ENCODE assay signal across 1 cellular context in genomic region chr1:205710201-205711062, GRCh38.
TF ChIP-seq lines count a peak whose summit lies in the region.

No MANE protein-coding gene starts in this region.

TF ChIP-seq in HepG2, 621 proteins besides CTCF, POLR2A, EP300 and RAD21 (continued from another document and continues in another):
- no peak for TF ChIP-seq HINFP (CRISPR knock-in tag; IDR thresholded peaks at IDR 0.05; ENCODE audit: low read depth)
- peak; percentile 67 for TF ChIP-seq RARA (CRISPR knock-in tag; IDR thresholded peaks at IDR 0.05)
- no peak; the same call in 1 of the 2 replicates for TF ChIP-seq ZNF317 (CRISPR knock-in tag; IDR thresholded peaks at IDR 0.05)
- TF ChIP-seq E2F2 (CRISPR knock-in tag; IDR thresholded peaks at IDR 0.05; ENCODE audit: borderline replicate concordance): no peak
- TF ChIP-seq GLI4 (CRISPR knock-in tag; IDR thresholded peaks at IDR 0.05; ENCODE audit: borderline replicate concordance): no peak
- 0 out of 2 replicates have a peak, but pooled peaks have one; percentile 16 for TF ChIP-seq HMG20A (CRISPR knock-in tag; IDR thresholded peaks at IDR 0.05; ENCODE audit: borderline replicate concordance)
- TF ChIP-seq ZNF7 (CRISPR knock-in tag; IDR thresholded peaks at IDR 0.05): no peak
- 0 out of 2 replicates have a peak, but pooled peaks have one; percentile 42 for TF ChIP-seq DPF2 (CRISPR knock-in tag; IDR thresholded peaks at IDR 0.05; ENCODE audit: borderline replicate concordance, low read depth)
- TF ChIP-seq ZNF335 (CRISPR knock-in tag; IDR thresholded peaks at IDR 0.05): no peak
- no peak for TF ChIP-seq DRAP1 (CRISPR knock-in tag; IDR thresholded peaks at IDR 0.05)
- no peak for TF ChIP-seq ZNF616 (CRISPR knock-in tag; IDR thresholded peaks at IDR 0.05; ENCODE audit: low read depth)
- TF ChIP-seq PAXIP1 (CRISPR knock-in tag; conservative IDR thresholded peaks at IDR 0.05): peak; percentile 51; the same call in 1 of the 2 replicates
- no peak for TF ChIP-seq REST (IDR thresholded peaks at IDR 0.05; ENCODE audit: borderline replicate concordance in 1 of 2, low read depth in 1 of 2, low read length in 2 of 2)
- 0 out of 2 replicates have a peak, but pooled peaks have one; percentile 19 for TF ChIP-seq PPARG (CRISPR knock-in tag; conservative IDR thresholded peaks at IDR 0.05)
- no peak for TF ChIP-seq HNRNPLL (IDR thresholded peaks at IDR 0.05; ENCODE audit: low read depth, low read length, poor library complexity, severe bottlenecking)
- TF ChIP-seq RFX1 (IDR thresholded peaks at IDR 0.05): no peak
- no peak for TF ChIP-seq ZNF660 (CRISPR knock-in tag; IDR thresholded peaks at IDR 0.05; ENCODE audit: borderline replicate concordance, low read depth)
- no peak for TF ChIP-seq ETS1 (CRISPR knock-in tag; IDR thresholded peaks at IDR 0.05)
- peak; percentile 21; the same call in 1 of the 2 replicates for TF ChIP-seq FOXA3 (CRISPR knock-in tag; IDR thresholded peaks at IDR 0.05)
- TF ChIP-seq ESRRA (CRISPR knock-in tag; IDR thresholded peaks at IDR 0.05; ENCODE audit: low read depth): no peak
- no peak for TF ChIP-seq ZNF136 (CRISPR knock-in tag; IDR thresholded peaks at IDR 0.05; ENCODE audit: low read depth)
- no peak for TF ChIP-seq ZSCAN30 (CRISPR knock-in tag; IDR thresholded peaks at IDR 0.05)
- TF ChIP-seq SIN3A (IDR thresholded peaks at IDR 0.05; ENCODE audit: borderline replicate concordance, low read depth, low read length): no peak
- TF ChIP-seq ZBTB7B (CRISPR knock-in tag; IDR thresholded peaks at IDR 0.05): 0 out of 2 replicates have a peak, but pooled peaks have one; percentile 20
- no peak for TF ChIP-seq MED13 (CRISPR knock-in tag; IDR thresholded peaks at IDR 0.05)
- no peak for TF ChIP-seq ZNF510 (CRISPR knock-in tag; IDR thresholded peaks at IDR 0.05; ENCODE audit: low read depth)
- no peak for TF ChIP-seq ATF7 (IDR thresholded peaks at IDR 0.05)
- no peak for TF ChIP-seq ATF7 (CRISPR knock-in tag; IDR thresholded peaks at IDR 0.05)
- TF ChIP-seq CC2D1A (CRISPR knock-in tag; IDR thresholded peaks at IDR 0.05): no peak
- TF ChIP-seq ZNF430 (CRISPR knock-in tag; IDR thresholded peaks at IDR 0.05): 0 out of 2 replicates have a peak, but pooled peaks have one; percentile 20
- TF ChIP-seq PCBP1 (IDR thresholded peaks at IDR 0.05; ENCODE audit: borderline replicate concordance, low read depth, low read length): no peak
- TF ChIP-seq ZBTB1 (CRISPR knock-in tag; IDR thresholded peaks at IDR 0.05; ENCODE audit: borderline replicate concordance): no peak
- TF ChIP-seq KDM4B (CRISPR knock-in tag; IDR thresholded peaks at IDR 0.05): no peak
- TF ChIP-seq ZNF446 (CRISPR knock-in tag; IDR thresholded peaks at IDR 0.05): no peak
- TF ChIP-seq CENPT (CRISPR knock-in tag; IDR thresholded peaks at IDR 0.05; ENCODE audit: low read depth): no peak
- no peak for TF ChIP-seq PRDM15 (CRISPR knock-in tag; IDR thresholded peaks at IDR 0.05)
- TF ChIP-seq HDAC1 (CRISPR knock-in tag; IDR thresholded peaks at IDR 0.05): no peak
- TF ChIP-seq IRX3 (CRISPR knock-in tag; IDR thresholded peaks at IDR 0.05; ENCODE audit: borderline replicate concordance, low read depth): no peak
- TF ChIP-seq GATAD2A (CRISPR knock-in tag; IDR thresholded peaks at IDR 0.05): peak; percentile 64
- TF ChIP-seq ZNF605 (CRISPR knock-in tag; IDR thresholded peaks at IDR 0.05): no peak
- TF ChIP-seq ZSCAN25 (CRISPR knock-in tag; IDR thresholded peaks at IDR 0.05): no peak
- no peak for TF ChIP-seq HMGA1 (CRISPR knock-in tag; conservative IDR thresholded peaks at IDR 0.05)
- no peak for TF ChIP-seq NFKBIZ (CRISPR knock-in tag; IDR thresholded peaks at IDR 0.05)
- TF ChIP-seq ZNF597 (CRISPR knock-in tag; IDR thresholded peaks at IDR 0.05): no peak
- no peak for TF ChIP-seq DMAP1 (CRISPR knock-in tag; IDR thresholded peaks at IDR 0.05)
- TF ChIP-seq KDM5B (CRISPR knock-in tag; IDR thresholded peaks at IDR 0.05; ENCODE audit: borderline replicate concordance): no peak
- TF ChIP-seq MYC (CRISPR knock-in tag; IDR thresholded peaks at IDR 0.05; ENCODE audit: borderline replicate concordance): no peak
- no peak for TF ChIP-seq CREM (IDR thresholded peaks at IDR 0.05)
- no peak for TF ChIP-seq CREM (CRISPR knock-in tag; IDR thresholded peaks at IDR 0.05)
- no peak for TF ChIP-seq MLX (CRISPR knock-in tag; IDR thresholded peaks at IDR 0.05)
- TF ChIP-seq ELF1 (CRISPR knock-in tag; IDR thresholded peaks at IDR 0.05): no peak
